In genomic region chr12:84842406-84843013, GRCh38 we compare ENCODE assay signal across 8 cellular contexts.
DNase-seq lines count a peak whose midpoint lies in the region; ATAC-seq, FAIRE-seq and TF ChIP-seq lines count a peak whose summit lies in the region.

No MANE protein-coding gene starts in this region.

- TF ChIP-seq CTCF in kidney epithelial cell (IDR thresholded peaks at IDR 0.05; ENCODE audit: insufficient read depth, low read length, poor library complexity, severe bottlenecking) (peak; percentile 68), sigmoid colon (IDR thresholded peaks at IDR 0.05) (peak in 2 of 4 experiments; percentile 36 to 58)

- peak; percentile 70 for FAIRE-seq in GM18507 (lab: Jason Lieb, UNC)

- H3K9me3 ChIP-seq in sigmoid colon = no peaks in the 10 kb centered on the region

- peak; percentile 85 for ATAC-seq in HG02973 (IDR thresholded peaks at IDR 0.05; ENCODE audit: unreplicated experiment)

- DNase-seq in AG08396 (ENCODE audit: low spot score) (peak; percentile 6), GM18507 (ENCODE audit: extremely low spot score, insufficient read length, low read depth) (no peak), NCI-H2107 treated with DMSO at 0.1 percent for 48 hours (lab: John Stamatoyannopoulos, UW; ENCODE audit: unreplicated experiment) (peak; percentile 44), amniotic stem cell (lab: John Stamatoyannopoulos, UW) (peak; percentile 25), kidney epithelial cell (ENCODE audit: low read depth) (no peak), NK-92 (lab: John Stamatoyannopoulos, UW; ENCODE audit: unreplicated experiment) (no peak), sigmoid colon (no peak)

- intact Hi-C loops in sigmoid colon (cut with DNase I) = no loop called here

- H3K36me3 ChIP-seq in kidney epithelial cell (ENCODE audit: control insufficient read depth, insufficient read depth, low read length) (no peaks in the 10 kb centered on the region), sigmoid colon (no peaks in the 10 kb centered on the region)

- H3K4me1 ChIP-seq in sigmoid colon = no peaks in the 10 kb centered on the region

- H3K27me3 ChIP-seq in kidney epithelial cell (ENCODE audit: control insufficient read depth, insufficient read depth, low read length) (no peaks in the 10 kb centered on the region), sigmoid colon (no peaks in the 10 kb centered on the region)

- TF ChIP-seq EP300 in sigmoid colon (IDR thresholded peaks at IDR 0.05) = no peak

- H3K4me3 ChIP-seq in kidney epithelial cell (ENCODE audit: low read depth, low read length) = no peak overlapping the region
- H3K4me3 ChIP-seq in sigmoid colon = no peak overlapping the region

- no peak overlapping the region for H3K27ac ChIP-seq in sigmoid colon

- 94% methylated on average over 2 of the region's 2 CpGs for WGBS in sigmoid colon, 2 donors

- no peak for TF ChIP-seq POLR2A in sigmoid colon (IDR thresholded peaks at IDR 0.05)

Comparison
In these comparisons a context has a peak if more than half of its experiments do, and no peak if none do; other contexts are left out.
1. DNase-seq: peak in AG08396 (single experiment), NCI-H2107 treated with DMSO at 0.1 percent for 48 hours (single experiment) and amniotic stem cell (single experiment); none in GM18507 (single experiment), kidney epithelial cell (single experiment), NK-92 (single experiment) and sigmoid colon (single experiment).